ENCODE assay signal across 21 cellular contexts in the genomic region with DNA sequence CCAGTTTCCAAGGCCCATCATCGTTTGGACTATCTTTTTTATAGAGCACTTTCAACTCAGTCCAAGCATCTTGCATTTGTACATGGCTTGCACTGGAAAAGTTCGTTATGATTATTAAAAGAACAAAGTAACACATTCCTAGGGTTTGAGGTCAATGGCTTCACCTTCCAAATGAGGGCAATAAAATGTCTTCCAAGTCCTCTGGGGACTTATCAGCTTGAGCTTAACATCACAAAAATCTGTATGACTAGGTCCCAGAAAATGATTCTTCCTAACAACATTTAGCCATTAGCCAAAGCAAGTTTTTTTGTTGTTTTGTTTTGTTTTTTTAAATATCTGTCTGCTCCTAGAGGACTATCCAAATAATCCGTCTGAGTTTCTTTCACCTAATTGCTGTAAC.
"Had no signal": no experiment of that assay in that cellular context is flagged by ENCODE, and none has a peak within 500 bp of the region (broad histone marks: within the 10 kb centered on the region; RNA-seq: fewer than 3 reads in every experiment).

No MANE protein-coding gene starts in this region.

- H3K9me3 ChIP-seq: breast epithelium, gastroesophageal sphincter, psoas muscle, stomach, tibial artery, upper lobe of right lung had no signal

- H3K36me3 ChIP-seq: breast epithelium, gastroesophageal sphincter, stomach, tibial artery, upper lobe of right lung had no signal

- H3K4me3 ChIP-seq: breast epithelium, gastroesophageal sphincter, psoas muscle, stomach, tibial artery, upper lobe of right lung had no signal

- DNase-seq: activated CD4-positive, alpha-beta T cell treated with anti-CD3 and anti-CD28 coated beads for 4 hours; activated CD4-positive, alpha-beta T cell treated with anti-CD3 and anti-CD28 coated beads, Interleukin-2, amount 50 U/mL, for 4 hours; activated CD8-positive, alpha-beta memory T cell treated with anti-CD3 and anti-CD28 coated beads for 24 hours; activated effector memory CD4-positive, alpha-beta T cell treated with anti-CD3 and anti-CD28 coated beads, Interleukin-2, amount 50 U/mL, for 16 hours; activated naive CD4-positive, alpha-beta T cell treated with anti-CD3 and anti-CD28 coated beads, Interleukin-2, amount 10 ng/mL, durations not matched to agents 7 days and 5 days; central memory CD4-positive, alpha-beta T cell; hippocampal formation; kidney; naive B cell; occipital lobe; psoas muscle; stimulated activated CD4-positive, alpha-beta T cell treated with anti-CD3 and anti-CD28 coated beads, Interleukin-15, amount 100 ng/mL, for 24 hours; stimulated activated CD4-positive, alpha-beta T cell treated with anti-CD3 and anti-CD28 coated beads, Interleukin-2, amount 100 ng/mL, for 24 hours; stimulated activated naive B cell treated with anti-CD40 and anti-IgM and Interleukin-4, amounts not matched to agents 10 μg/mL and 1 μg/mL and 100 μg/mL, for 72 hours; stomach; tibial artery; upper lobe of right lung had no signal

- H3K27me3 ChIP-seq: breast epithelium, gastroesophageal sphincter, stomach, tibial artery, upper lobe of right lung had no signal

- H2AFZ ChIP-seq: parathyroid adenoma had no signal

- ATAC-seq: esophagus mucosa; gastroesophageal sphincter; psoas muscle; stimulated activated naive B cell treated with anti-CD40 and anti-IgM and Interleukin-4, amounts not matched to agents 10 μg/mL and 1 μg/mL and 100 μg/mL, for 72 hours; upper lobe of right lung had no signal

- FAIRE-seq: kidney had no signal

- H3K9ac ChIP-seq: parathyroid adenoma had no signal

- H3K79me2 ChIP-seq: parathyroid adenoma had no signal

- H3K4me1 ChIP-seq: breast epithelium, gastroesophageal sphincter, parathyroid adenoma, psoas muscle, stomach, upper lobe of right lung had no signal

- H3K27ac ChIP-seq: gastroesophageal sphincter, parathyroid adenoma, psoas muscle, stomach, upper lobe of right lung had no signal
